Comparison of ENCODE assay signal across 20 cellular contexts in genomic region chr19:56596676-56597075, GRCh38. TPM values are rescaled to one million over a fixed set of nuclear protein-coding genes. Genes with fewer than 3 reads are reported as not detected.
DNase-seq lines count a peak whose midpoint lies in the region; ATAC-seq and TF ChIP-seq lines count a peak whose summit lies in the region.
"Had no signal": no experiment of that assay in that cellular context is flagged by ENCODE, and none has a peak within 500 bp of the region (broad histone marks: within the 10 kb centered on the region; RNA-seq: fewer than 3 reads in every experiment).

No MANE protein-coding gene starts in this region.

- H3K36me3 Mint-ChIP-seq in activated naive CD4-positive, alpha-beta T cell treated with anti-CD3 and anti-CD28 coated beads for 36 hours (ENCODE audit: low read depth): peaks cover 43% of the 10 kb centered on the region
- H3K36me3 Mint-ChIP-seq in activated naive CD4-positive, alpha-beta T cell treated with anti-CD3 and anti-CD28 coated beads, Interleukin-2, amount 10 ng/mL, durations not matched to agents 7 days and 5 days: peaks cover 46% of the 10 kb centered on the region
- H3K36me3 Mint-ChIP-seq in endodermal cell (ENCODE audit: low read depth): peaks cover 43% of the 10 kb centered on the region

- intact Hi-C loops in activated naive CD4-positive, alpha-beta T cell treated with anti-CD3 and anti-CD28 coated beads for 36 hours (cut with micrococcal nuclease): loop anchor here (5.0 kb wide), 1 partner anchor 59 kb away; the partner anchor contains the start of gene ZFP28

- no peak for DNase-seq in activated naive CD4-positive, alpha-beta T cell treated with anti-CD3 and anti-CD28 coated beads for 36 hours
- no peak for DNase-seq in activated naive CD4-positive, alpha-beta T cell treated with anti-CD3 and anti-CD28 coated beads, Interleukin-2, amount 10 ng/mL, durations not matched to agents 7 days and 5 days
- no peak for DNase-seq in Karpas-422
- no peak for DNase-seq in endodermal cell
- DNase-seq in stimulated activated naive CD8-positive, alpha-beta T cell treated with anti-CD3 and anti-CD28 coated beads, Interleukin-15, Interleukin-2, amounts not matched to agents 100 U/mL and 50 U/mL, for 24 hours: no peak
- no peak for DNase-seq in OCI-M2 (lab: John Stamatoyannopoulos, UW; ENCODE audit: unreplicated experiment)
- no peak for DNase-seq in GDM1 (lab: John Stamatoyannopoulos, UW)
- DNase-seq: ACHN; activated CD8-positive, alpha-beta memory T cell treated with anti-CD3 and anti-CD28 coated beads, Interleukin-2, amount 50 U/mL, for 4 hours; activated naive CD8-positive, alpha-beta T cell treated with anti-CD3 and anti-CD28 coated beads, Interleukin-2, amount 10 ng/mL, durations not matched to agents 7 days and 5 days; COR-L47; foreskin fibroblast; KG1; NCI-H1105 treated with DMSO at 0.1 percent for 48 hours; NCI-H2171 treated with DMSO at 0.1 percent for 48 hours; RPMI8226; T-helper 1 cell; uterus had no signal

- H3K9ac ChIP-seq in Karpas-422 (ENCODE audit: low read length) (peak overlapping the region; percentile 86; the same call in 1 of the 2 replicates), endodermal cell (ENCODE audit: extremely low read depth, low read length, poor library complexity, severe bottlenecking) (no peak overlapping the region)

- H3K36me3 ChIP-seq in Karpas-422 (ENCODE audit: insufficient read depth, low read length) (peaks cover 32% of the 10 kb centered on the region), endodermal cell (ENCODE audit: control insufficient read depth, insufficient read depth, low read length) (peaks cover 25% of the 10 kb centered on the region), neuron (ENCODE audit: insufficient read depth, low read length) (peaks cover 37% of the 10 kb centered on the region)
- H3K36me3 ChIP-seq: uterus had no signal

- H3K27ac ChIP-seq in Karpas-422 (ENCODE audit: low read length): no peak overlapping the region
- no peak overlapping the region for H3K27ac ChIP-seq in endodermal cell (ENCODE audit: low read depth, low read length)
- H3K27ac ChIP-seq: cardiac muscle cell, uterus had no signal

- CTCF ChIA-PET in activated naive CD4-positive, alpha-beta T cell treated with anti-CD3 and anti-CD28 coated beads for 36 hours (lab: Charles Lee): no interaction called here
- CTCF ChIA-PET in activated naive CD4-positive, alpha-beta T cell treated with anti-CD3 and anti-CD28 coated beads, Interleukin-2, amount 10 ng/mL, durations not matched to agents 7 days and 5 days (lab: Charles Lee): no interaction called here

- no peak overlapping the region for H3K27ac Mint-ChIP-seq in activated naive CD4-positive, alpha-beta T cell treated with anti-CD3 and anti-CD28 coated beads for 36 hours
- no peak overlapping the region for H3K27ac Mint-ChIP-seq in activated naive CD4-positive, alpha-beta T cell treated with anti-CD3 and anti-CD28 coated beads, Interleukin-2, amount 10 ng/mL, durations not matched to agents 7 days and 5 days
- H3K27ac Mint-ChIP-seq in endodermal cell: no peak overlapping the region

- WGBS in endodermal cell (ENCODE audit: insufficient coverage in 1 of 2, insufficient read length in 1 of 2), 2 experiments: 70% methylated on average over 4 of the region's 4 CpGs; no CpG with 5 or more reads in 1 of the 2 experiments

- no peak for ATAC-seq in stimulated activated naive CD8-positive, alpha-beta T cell treated with anti-CD3 and anti-CD28 coated beads, Interleukin-15, Interleukin-2, amounts not matched to agents 100 U/mL and 50 U/mL, for 24 hours

- H3K4me2 ChIP-seq in Karpas-422 (ENCODE audit: low read depth, low read length, poor library complexity, severe bottlenecking): peak overlapping the region; percentile 82

- H3K4me3 Mint-ChIP-seq in activated naive CD4-positive, alpha-beta T cell treated with anti-CD3 and anti-CD28 coated beads for 36 hours: peak overlapping the region; percentile 92
- no peak overlapping the region for H3K4me3 Mint-ChIP-seq in activated naive CD4-positive, alpha-beta T cell treated with anti-CD3 and anti-CD28 coated beads, Interleukin-2, amount 10 ng/mL, durations not matched to agents 7 days and 5 days
- no peak overlapping the region for H3K4me3 Mint-ChIP-seq in endodermal cell

- peaks cover 43% of the 10 kb centered on the region for H3K9me3 Mint-ChIP-seq in activated naive CD4-positive, alpha-beta T cell treated with anti-CD3 and anti-CD28 coated beads for 36 hours
- H3K9me3 Mint-ChIP-seq in activated naive CD4-positive, alpha-beta T cell treated with anti-CD3 and anti-CD28 coated beads, Interleukin-2, amount 10 ng/mL, durations not matched to agents 7 days and 5 days: peaks cover 58% of the 10 kb centered on the region
- peaks cover 21% of the 10 kb centered on the region for H3K9me3 Mint-ChIP-seq in endodermal cell

- H3K27me3 ChIP-seq in Karpas-422 (ENCODE audit: low read length) (no peaks in the 10 kb centered on the region), endodermal cell (ENCODE audit: control insufficient read depth, insufficient read depth, low read length, poor library complexity, severe bottlenecking) (no peaks in the 10 kb centered on the region), neuron (ENCODE audit: insufficient read depth, low read length) (no peaks in the 10 kb centered on the region)
- H3K27me3 ChIP-seq: cardiac muscle cell, uterus had no signal

- peaks cover 22% of the 10 kb centered on the region for H3K4me1 Mint-ChIP-seq in activated naive CD4-positive, alpha-beta T cell treated with anti-CD3 and anti-CD28 coated beads for 36 hours (ENCODE audit: low read depth)
- peaks cover 17% of the 10 kb centered on the region for H3K4me1 Mint-ChIP-seq in activated naive CD4-positive, alpha-beta T cell treated with anti-CD3 and anti-CD28 coated beads, Interleukin-2, amount 10 ng/mL, durations not matched to agents 7 days and 5 days
- peaks cover 10% of the 10 kb centered on the region for H3K4me1 Mint-ChIP-seq in endodermal cell

- no peak for TF ChIP-seq CTCF in endodermal cell (conservative IDR thresholded peaks at IDR 0.05)

- H4K20me1 ChIP-seq in Karpas-422 (ENCODE audit: insufficient read depth, low read depth, low read length): no peaks in the 10 kb centered on the region

- H3K79me2 ChIP-seq in Karpas-422 (ENCODE audit: low read length): peaks cover 57% of the 10 kb centered on the region

- no peaks in the 10 kb centered on the region for H3K9me2 ChIP-seq in Karpas-422 (replicated peaks; ENCODE audit: insufficient read depth, low read length)

- peaks cover 31% of the 10 kb centered on the region for H3K9me3 ChIP-seq in Karpas-422 (ENCODE audit: low read length)
- H3K9me3 ChIP-seq in endodermal cell (ENCODE audit: control insufficient read depth, low read length): peaks cover 31% of the 10 kb centered on the region
- H3K9me3 ChIP-seq in neuron (ENCODE audit: low read length): peaks cover 38% of the 10 kb centered on the region

- H3K4me1 ChIP-seq in Karpas-422 (ENCODE audit: low read length) (peaks cover 12% of the 10 kb centered on the region), endodermal cell (ENCODE audit: control insufficient read depth, insufficient read depth, low read length) (no peaks in the 10 kb centered on the region), neuron (ENCODE audit: insufficient read depth, low read length) (peaks cover 5% of the 10 kb centered on the region)
- H3K4me1 ChIP-seq: uterus had no signal

- H3K27me3 Mint-ChIP-seq in activated naive CD4-positive, alpha-beta T cell treated with anti-CD3 and anti-CD28 coated beads for 36 hours (ENCODE audit: low read depth): no peaks in the 10 kb centered on the region
- H3K27me3 Mint-ChIP-seq in activated naive CD4-positive, alpha-beta T cell treated with anti-CD3 and anti-CD28 coated beads, Interleukin-2, amount 10 ng/mL, durations not matched to agents 7 days and 5 days: no peaks in the 10 kb centered on the region
- H3K27me3 Mint-ChIP-seq in endodermal cell (ENCODE audit: insufficient read depth): peaks cover 12% of the 10 kb centered on the region
- H3K27me3 Mint-ChIP-seq: activated naive CD8-positive, alpha-beta T cell treated with anti-CD3 and anti-CD28 coated beads, Interleukin-2, amount 10 ng/mL, durations not matched to agents 7 days and 5 days had no signal

- H3K4me3 ChIP-seq in Karpas-422 (ENCODE audit: low read length) (peak overlapping the region; percentile 96), endodermal cell (ENCODE audit: low read length) (peak overlapping the region; percentile 91), neuron (ENCODE audit: low read length) (peak overlapping the region; percentile 90)

- H2AFZ ChIP-seq in Karpas-422 (ENCODE audit: low read length) (no peak overlapping the region), neuron (ENCODE audit: low read depth, low read length) (no peak overlapping the region)

RNA-seq across cellular contexts. Expression of gene ZNF71, which starts 1.6 kb away (rescaled TPM):
- total RNA-seq in activated naive CD4-positive, alpha-beta T cell treated with anti-CD3 and anti-CD28 coated beads for 36 hours: 1 to 10 TPM; 2.5 to 3.0 TPM
- 16.4 and 23.2 TPM in 2 replicates for total RNA-seq in Karpas-422 (2014; rRNA removed; shearing (Covaris generic); ENCODE audit: low replicate concordance)
- 1 to 10 TPM; 8.8 to 9.1 TPM for total RNA-seq in endodermal cell
- polyA plus RNA-seq in endodermal cell (2013, experiment 1 of 2): 15.0 TPM
- 15.3 TPM for polyA plus RNA-seq in endodermal cell (2013, experiment 2 of 2)

RNA-seq across cellular contexts. Expression of gene ZNF470, which starts 29.4 kb away (rescaled TPM):
- 1 to 10 TPM in 1 of 2 experiments, under 1 TPM in 1; 0.99 to 1.5 TPM for total RNA-seq in activated naive CD4-positive, alpha-beta T cell treated with anti-CD3 and anti-CD28 coated beads for 36 hours
- not detected in 2 replicates for total RNA-seq in Karpas-422 (2014; rRNA removed; shearing (Covaris generic); ENCODE audit: low replicate concordance)
- total RNA-seq in endodermal cell: 1 to 10 TPM; 6.7 to 8.1 TPM
- polyA plus RNA-seq in endodermal cell (2013, experiment 1 of 2): 4.6 TPM
- polyA plus RNA-seq in endodermal cell (2013, experiment 2 of 2): 4.8 TPM

RNA-seq across cellular contexts. Expression of gene SMIM17, which starts 46.3 kb away (rescaled TPM):
- not detected for total RNA-seq in activated naive CD4-positive, alpha-beta T cell treated with anti-CD3 and anti-CD28 coated beads for 36 hours
- total RNA-seq in Karpas-422 (2014; rRNA removed; shearing (Covaris generic); ENCODE audit: low replicate concordance): 0.19 and 0.32 TPM in 2 replicates
- under 1 TPM; 0.35 to 0.64 TPM for total RNA-seq in endodermal cell
- 1.6 TPM for polyA plus RNA-seq in endodermal cell (2013, experiment 1 of 2)
- polyA plus RNA-seq in endodermal cell (2013, experiment 2 of 2): 1.4 TPM

RNA-seq across cellular contexts. Expression of gene ZFP28, which starts 57.9 kb away (rescaled TPM):
- total RNA-seq in activated naive CD4-positive, alpha-beta T cell treated with anti-CD3 and anti-CD28 coated beads for 36 hours: 1 to 10 TPM; 2.4 to 3.2 TPM
- total RNA-seq in Karpas-422 (2014; rRNA removed; shearing (Covaris generic); ENCODE audit: low replicate concordance): not detected in 2 replicates
- total RNA-seq in endodermal cell: 1 to 10 TPM; 4.8 to 6.8 TPM
- polyA plus RNA-seq in endodermal cell (2013, experiment 1 of 2): 7.4 TPM
- 7.8 TPM for polyA plus RNA-seq in endodermal cell (2013, experiment 2 of 2)
